Comparison of ENCODE assay signal across 24 cellular contexts in the genomic region with DNA sequence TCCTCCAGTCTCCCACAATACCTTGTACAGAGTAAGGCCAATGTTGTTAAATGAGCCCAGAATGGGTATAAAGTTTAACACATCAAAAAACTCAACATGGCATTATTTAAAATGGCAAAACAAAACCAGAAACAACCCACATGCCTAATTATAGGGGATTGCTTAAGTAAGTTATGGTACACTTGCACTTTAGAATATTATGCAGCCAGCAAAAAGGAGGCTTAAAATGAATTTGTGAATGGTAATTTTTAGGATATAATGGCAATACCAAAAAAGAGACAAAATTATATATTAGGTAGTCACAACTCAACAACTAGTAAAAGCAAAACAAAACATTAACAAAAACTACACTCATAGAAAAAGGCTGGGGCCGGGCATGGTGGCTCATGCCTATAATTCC.
"Had no signal": no experiment of that assay in that cellular context is flagged by ENCODE, and none has a peak within 500 bp of the region (broad histone marks: within the 10 kb centered on the region; RNA-seq: fewer than 3 reads in every experiment).

No MANE protein-coding gene starts in this region.

- H3K9me3 Mint-ChIP-seq: effector memory CD8-positive, alpha-beta T cell; natural killer cell treated with Interleukin-12 subunit alpha and Interleukin-12 subunit beta and Interleukin-15 and Interleukin-18, amount 100 ng/mL, for 72 hours; neural crest cell; stimulated activated naive CD8-positive, alpha-beta T cell treated with anti-CD3 and anti-CD28 coated beads, Interleukin-15, amount 100 ng/mL, for 72 hours; type B pancreatic cell had no signal

- H3K27ac Mint-ChIP-seq: natural killer cell treated with Interleukin-12 subunit alpha and Interleukin-12 subunit beta and Interleukin-15 and Interleukin-18, amount 100 ng/mL, for 72 hours; type B pancreatic cell had no signal

- H3K9me3 ChIP-seq: esophagus squamous epithelium, lower lobe of right lung, neutrophil, right lobe of liver, testis, tibial artery had no signal

- H3K27me3 Mint-ChIP-seq: effector memory CD8-positive, alpha-beta T cell; natural killer cell treated with Interleukin-12 subunit alpha and Interleukin-12 subunit beta and Interleukin-15 and Interleukin-18, amount 100 ng/mL, for 72 hours; stimulated activated naive CD8-positive, alpha-beta T cell treated with anti-CD3 and anti-CD28 coated beads, Interleukin-15, amount 100 ng/mL, for 72 hours had no signal

- H3K4me3 ChIP-seq: esophagus squamous epithelium, lower lobe of right lung, right lobe of liver, testis, tibial artery had no signal

- DNase-seq: cortex of kidney; effector memory CD8-positive, alpha-beta T cell; erythroblast; esophagus squamous epithelium; left ventricle myocardium superior; lower lobe of right lung; right lobe of liver; small intestine; stimulated activated CD4-positive, alpha-beta T cell treated with anti-CD3 and anti-CD28 coated beads, Interleukin-12 subunit alpha, Interleukin-12 subunit beta, amount 100 ng/mL, for 4 hours; stimulated activated CD4-positive, alpha-beta T cell treated with anti-CD3 and anti-CD28 coated beads, Interleukin-1b, Interleukin-23, amount 100 ng/mL, for 48 hours; stimulated activated CD4-positive, alpha-beta T cell treated with anti-CD3 and anti-CD28 coated beads, Interleukin-4, amount 100 ng/mL, for 1 hour; stimulated activated CD8-positive, alpha-beta memory T cell treated with anti-CD3 and anti-CD28 coated beads, Interleukin-4, amount 100 ng/mL, for 48 hours; stimulated activated naive CD4-positive, alpha-beta T cell; stimulated activated naive CD8-positive, alpha-beta T cell treated with anti-CD3 and anti-CD28 coated beads, Interleukin-15, amount 100 ng/mL, for 72 hours; testis; tibial artery had no signal

- H3K4me1 ChIP-seq: parathyroid adenoma had no signal

- ATAC-seq: effector memory CD8-positive, alpha-beta T cell; left ventricle myocardium superior; lower lobe of right lung; natural killer cell treated with Interleukin-12 subunit alpha and Interleukin-12 subunit beta and Interleukin-15 and Interleukin-18, amount 100 ng/mL, for 72 hours; right lobe of liver; stimulated activated naive CD8-positive, alpha-beta T cell treated with anti-CD3 and anti-CD28 coated beads, Interleukin-15, amount 100 ng/mL, for 72 hours had no signal

- H3K27me3 ChIP-seq: neutrophil, right lobe of liver, testis, tibial artery had no signal

- H3K27ac ChIP-seq: lower lobe of right lung, neutrophil, parathyroid adenoma, right lobe of liver, testis had no signal

- H3K36me3 Mint-ChIP-seq: type B pancreatic cell had no signal

- H3K4me3 Mint-ChIP-seq: effector memory CD8-positive, alpha-beta T cell; natural killer cell treated with Interleukin-12 subunit alpha and Interleukin-12 subunit beta and Interleukin-15 and Interleukin-18, amount 100 ng/mL, for 72 hours; neural crest cell; stimulated activated naive CD8-positive, alpha-beta T cell treated with anti-CD3 and anti-CD28 coated beads, Interleukin-15, amount 100 ng/mL, for 72 hours; type B pancreatic cell had no signal

- FAIRE-seq: endometrium, frontal cortex, keratinocyte, small intestine had no signal
